20 cellular contexts compared by ENCODE assay signal in genomic region chr3:170059447-170059846, GRCh38. TPM values are rescaled to one million over a fixed set of nuclear protein-coding genes. Genes with fewer than 3 reads are reported as not detected.
DNase-seq lines count a peak whose midpoint lies in the region; ATAC-seq, FAIRE-seq and TF ChIP-seq lines count a peak whose summit lies in the region.
"Had no signal": no experiment of that assay in that cellular context is flagged by ENCODE, and none has a peak within 500 bp of the region (broad histone marks: within the 10 kb centered on the region; RNA-seq: fewer than 3 reads in every experiment).

No MANE protein-coding gene starts in this region.

- no peak for TF ChIP-seq CTCF in WTC11 (IDR thresholded peaks at IDR 0.05)
- no peak for TF ChIP-seq CTCF in parathyroid adenoma (IDR thresholded peaks at IDR 0.05)
- TF ChIP-seq CTCF in WERI-Rb-1 (IDR thresholded peaks at IDR 0.05; ENCODE audit: low read depth, low read length), result no peak

- no peaks in the 10 kb centered on the region for H3K9me3 ChIP-seq in HUES6 (ENCODE audit: control insufficient read depth, insufficient read depth, low read depth, low read length)
- no peaks in the 10 kb centered on the region for H3K9me3 ChIP-seq in parathyroid adenoma (ENCODE audit: control insufficient read depth, low read length)
- no peaks in the 10 kb centered on the region for H3K9me3 ChIP-seq in WERI-Rb-1 (ENCODE audit: severe bottlenecking)
- H3K9me3 ChIP-seq: HAP-1 had no signal

- no peak overlapping the region for H2AFZ ChIP-seq in parathyroid adenoma

- H3K79me2 ChIP-seq in parathyroid adenoma, result peaks cover 63% of the 10 kb centered on the region

- peaks cover 11% of the 10 kb centered on the region for H3K36me3 Mint-ChIP-seq in WTC11

- H3K9ac ChIP-seq in HUES6 (ENCODE audit: low read length), result no peak overlapping the region
- no peak overlapping the region for H3K9ac ChIP-seq in parathyroid adenoma
- H3K9ac ChIP-seq: BLaER1, KMS-11 had no signal

- H3K4me1 ChIP-seq in HUES6 (ENCODE audit: control insufficient read depth, insufficient read depth, low read length) (peaks cover 35% of the 10 kb centered on the region), parathyroid adenoma (peaks cover 28% of the 10 kb centered on the region)
- H3K4me1 ChIP-seq: HAP-1 had no signal

- H3K4me2 ChIP-seq in parathyroid adenoma (ENCODE audit: low read length), result no peak overlapping the region
- H3K4me2 ChIP-seq: BLaER1 had no signal

- no peaks in the 10 kb centered on the region for H3K27me3 ChIP-seq in HUES6 (ENCODE audit: control insufficient read depth, insufficient read depth, low read length)
- H3K27me3 ChIP-seq in parathyroid adenoma (ENCODE audit: control insufficient read depth, insufficient read depth, low read length), result no peaks in the 10 kb centered on the region
- H3K27me3 ChIP-seq in WERI-Rb-1 (ENCODE audit: insufficient read depth, low read depth, severe bottlenecking), result no peaks in the 10 kb centered on the region
- H3K27me3 ChIP-seq: BLaER1 had no signal

- peaks cover 62% of the 10 kb centered on the region for H3K4me1 Mint-ChIP-seq in WTC11

- H3K9me3 Mint-ChIP-seq in WTC11, result no peaks in the 10 kb centered on the region
- H3K9me3 Mint-ChIP-seq: CD4-positive, alpha-beta memory T cell had no signal

- DNase-seq in GM12891 (ENCODE audit: insufficient read length, low spot score), result no peak
- DNase-seq in WTC11 (ENCODE audit: low spot score), result no peak
- no peak for DNase-seq in WERI-Rb-1
- no peak for DNase-seq in NOMO-1 treated with dmso at 0.1 percent for 144 hours (lab: John Stamatoyannopoulos, UW; ENCODE audit: unreplicated experiment)
- DNase-seq in HCEC 1CT, result no peak
- DNase-seq: CD4-positive, alpha-beta memory T cell; DMS79 treated with DMSO at 0.1 percent for 48 hours; GF-D8; GOT3 had no signal

- peak; percentile 71 for FAIRE-seq in GM12891 (lab: Jason Lieb, UNC)
- FAIRE-seq: A204.1, GM12878, GM19239, HTR-8/SVneo had no signal

- ATAC-seq in WTC11, result no peak
- ATAC-seq in SK-N-SH treated with all-trans-retinoic acid at 6 μM for 48 hours, result no peak
- ATAC-seq: GM12878 had no signal

- CTCF ChIA-PET in WTC11 (lab: Charles Lee), result no interaction called here

- H3K27me3 Mint-ChIP-seq in WTC11 (ENCODE audit: low read depth), result no peaks in the 10 kb centered on the region
- H3K27me3 Mint-ChIP-seq: CD4-positive, alpha-beta memory T cell had no signal

- H3K36me3 ChIP-seq in HUES6 (ENCODE audit: control insufficient read depth, insufficient read depth, low read length), result no peaks in the 10 kb centered on the region
- H3K36me3 ChIP-seq in parathyroid adenoma (ENCODE audit: control insufficient read depth, insufficient read depth, low read length), result no peaks in the 10 kb centered on the region
- H3K36me3 ChIP-seq in WERI-Rb-1, result no peaks in the 10 kb centered on the region
- H3K36me3 ChIP-seq: BLaER1, HAP-1 had no signal

- H3K4me3 ChIP-seq in HUES6 (ENCODE audit: low read depth, low read length) (0 out of 2 replicates have a peak overlapping the region, but pooled peaks have one; percentile 12), parathyroid adenoma (ENCODE audit: low read depth, low read length) (no peak overlapping the region), WERI-Rb-1 (ENCODE audit: low read depth, low read length) (no peak overlapping the region)
- H3K4me3 ChIP-seq: BLaER1, GM12878, HAP-1 had no signal

- H3K4me3 Mint-ChIP-seq in WTC11, result peak overlapping the region; percentile 1; the same call in 1 of the 2 replicates
- H3K4me3 Mint-ChIP-seq: CD14-positive monocyte; CD4-positive, alpha-beta memory T cell had no signal

- peak overlapping the region; percentile 25; the same call in 1 of the 2 replicates for H3K27ac Mint-ChIP-seq in WTC11
- H3K27ac Mint-ChIP-seq: CD14-positive monocyte had no signal

- no peak for TF ChIP-seq POLR2A in GM12891 (IDR thresholded peaks at IDR 0.05; ENCODE audit: low read depth, low read length)

- POLR2A ChIA-PET in WTC11 (lab: Charles Lee), result no interaction called here

- H3K27ac ChIP-seq in HUES6 (ENCODE audit: low read depth, low read length) (no peak overlapping the region), parathyroid adenoma (peak overlapping the region; percentile 9), WERI-Rb-1 (no peak overlapping the region)
- H3K27ac ChIP-seq: BLaER1, KMS-11 had no signal

TF ChIP-seq in GM12891, 5 proteins besides CTCF, POLR2A, EP300 and RAD21:
- no peak for TF ChIP-seq POLR2AphosphoS5 (IDR thresholded peaks at IDR 0.05; ENCODE audit: low read depth, low read length)
- TF ChIP-seq POU2F2 (IDR thresholded peaks at IDR 0.05; ENCODE audit: low read depth, low read length), result no peak
- TF ChIP-seq SPI1 (IDR thresholded peaks at IDR 0.05; ENCODE audit: low read depth, low read length), result no peak
- TF ChIP-seq TAF1 (IDR thresholded peaks at IDR 0.05; ENCODE audit: low read depth, low read length), result no peak
- TF ChIP-seq PAX5 (IDR thresholded peaks at IDR 0.05; ENCODE audit: insufficient read depth, low read length, severe bottlenecking), result no peak
TF ChIP-seq in GM12891: peak in this region for 0.

TF ChIP-seq in WTC11, 78 proteins besides CTCF, POLR2A, EP300 and RAD21:
- TF ChIP-seq ESRRA (CRISPR knock-in tag; IDR thresholded peaks at IDR 0.05; ENCODE audit: borderline replicate concordance) (no peak), ZNF263 (CRISPR knock-in tag; IDR thresholded peaks at IDR 0.05; ENCODE audit: low read depth) (no peak), HMGA2 (CRISPR knock-in tag; IDR thresholded peaks at IDR 0.05) (no peak), SMAD3 (CRISPR knock-in tag; IDR thresholded peaks at IDR 0.05; ENCODE audit: borderline replicate concordance) (no peak), RORB (CRISPR knock-in tag; IDR thresholded peaks at IDR 0.05) (no peak), GABPB1 (CRISPR knock-in tag; IDR thresholded peaks at IDR 0.05) (no peak), GTF2I (CRISPR knock-in tag; conservative IDR thresholded peaks at IDR 0.05) (no peak)
- TF ChIP-seq, protein P1, sequence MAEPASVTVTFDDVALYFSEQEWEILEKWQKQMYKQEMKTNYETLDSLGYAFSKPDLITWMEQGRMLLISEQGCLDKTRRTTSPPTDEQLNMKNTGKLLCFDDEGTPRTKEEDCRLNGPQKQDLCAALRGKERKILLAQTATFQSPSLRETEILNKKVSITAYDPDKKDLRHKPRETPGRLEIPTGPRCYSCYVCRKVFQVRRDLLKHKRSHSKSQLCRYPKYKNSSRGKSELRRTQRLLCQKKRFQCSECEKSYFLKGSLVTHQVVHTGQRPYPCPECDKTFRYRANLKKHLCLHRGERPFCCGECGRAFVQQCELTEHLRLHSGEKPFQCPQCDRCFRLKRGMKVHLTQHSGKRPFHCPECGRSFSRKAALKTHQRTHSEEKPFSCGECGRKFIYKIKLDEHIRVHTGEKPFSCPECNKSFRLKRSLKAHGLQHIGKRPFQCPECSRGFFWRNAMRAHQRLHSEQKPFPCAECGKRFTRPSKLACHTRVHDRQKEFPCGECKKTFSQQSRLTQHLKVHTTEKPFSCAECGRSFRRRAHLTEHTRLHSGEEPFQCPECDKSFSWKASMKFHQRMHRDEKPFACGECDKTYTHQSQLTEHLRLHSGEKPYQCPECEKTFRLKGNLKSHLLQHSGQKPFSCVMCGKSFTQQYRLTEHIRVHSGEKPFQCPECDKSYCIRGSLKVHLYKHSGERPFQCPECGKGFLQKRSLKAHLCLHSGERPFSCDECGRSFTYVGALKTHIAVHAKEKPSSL (CRISPR knock-in tag; conservative IDR thresholded peaks at IDR 0.05), result no peak
TF ChIP-seq in WTC11: peak in this region for 0.

TF ChIP-seq in SK-N-SH treated with all-trans-retinoic acid at 6 μM for 48 hours, 23 proteins besides CTCF, POLR2A, EP300 and RAD21 (continues in another document):
- no peak for TF ChIP-seq BACH2 (CRISPR knock-in tag; IDR thresholded peaks at IDR 0.05; ENCODE audit: borderline replicate concordance)
- TF ChIP-seq ISL1 (CRISPR knock-in tag; IDR thresholded peaks at IDR 0.05), result no peak
- TF ChIP-seq POU6F1 (CRISPR knock-in tag; IDR thresholded peaks at IDR 0.05; ENCODE audit: borderline replicate concordance, low read depth), result no peak
- TF ChIP-seq TCF4 (CRISPR knock-in tag; IDR thresholded peaks at IDR 0.05; ENCODE audit: borderline replicate concordance), result no peak
- TF ChIP-seq OSR1 (CRISPR knock-in tag; IDR thresholded peaks at IDR 0.05), result no peak
- TF ChIP-seq CSDC2 (CRISPR knock-in tag; IDR thresholded peaks at IDR 0.05), result no peak
- no peak for TF ChIP-seq ZFP30 (CRISPR knock-in tag; IDR thresholded peaks at IDR 0.05)

RNA-seq across cellular contexts. Expression of gene GPR160, which starts 21.7 kb away (rescaled TPM):
- polyA plus RNA-seq in GM12891 (2012; ENCODE audit: low read depth, missing spikeins), result 41.2 TPM
- 28.9 to 33.3 TPM (median 32.2 TPM) in 3 replicates for total RNA-seq in WTC11 (2021)
